ENCODE assay signal across 17 cellular contexts in the genomic region with DNA sequence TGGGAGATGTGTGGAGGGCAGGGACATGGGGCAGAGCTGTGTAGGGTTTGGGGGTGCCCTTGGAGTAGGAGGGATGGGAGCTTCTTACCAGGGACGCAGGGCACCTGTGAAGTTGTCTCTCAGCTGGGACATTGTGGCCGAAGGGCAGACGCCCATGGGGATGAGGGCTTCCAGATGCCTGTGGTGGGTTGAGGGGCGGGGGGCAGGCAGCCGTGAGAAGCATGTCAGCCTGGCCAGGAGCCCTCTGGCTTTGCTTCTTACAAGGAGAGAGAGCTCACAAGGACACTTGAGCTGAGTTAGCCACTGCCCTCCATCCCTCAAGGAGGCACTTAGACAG. TPM values are rescaled to one million over a fixed set of nuclear protein-coding genes. Genes with fewer than 3 reads are reported as not detected.
"Had no signal": no experiment of that assay in that cellular context is flagged by ENCODE, and none has a peak within 500 bp of the region (broad histone marks: within the 10 kb centered on the region; RNA-seq: fewer than 3 reads in every experiment).

No MANE protein-coding gene starts in this region.

- H3K4me1 ChIP-seq: right atrium auricular region had no signal

- H3K4me3 ChIP-seq: coronary artery, dorsolateral prefrontal cortex, hepatocyte, lung, right atrium auricular region, tibial nerve had no signal

- DNase-seq: central memory CD4-positive, alpha-beta T cell; effector CD8-positive, alpha-beta T cell; foreskin melanocyte; mesenchymal stem cell; naive B cell; small intestine; stimulated activated CD4-positive, alpha-beta T cell treated with anti-CD3 and anti-CD28 coated beads, Interleukin-2, amount 100 ng/mL, for 48 hours; stimulated activated naive CD8-positive, alpha-beta T cell treated with anti-CD3 and anti-CD28 coated beads, Interleukin-15, Interleukin-2, amounts not matched to agents 100 U/mL and 50 U/mL, for 24 hours had no signal

- ATAC-seq: stimulated activated naive CD8-positive, alpha-beta T cell treated with anti-CD3 and anti-CD28 coated beads, Interleukin-15, Interleukin-2, amounts not matched to agents 100 U/mL and 50 U/mL, for 24 hours had no signal

- H3K36me3 ChIP-seq: right atrium auricular region, tibial nerve had no signal

- H3K27ac ChIP-seq: coronary artery, dorsolateral prefrontal cortex, hepatocyte, right atrium auricular region, tibial nerve had no signal

- H3K9me3 ChIP-seq: right atrium auricular region, tibial nerve had no signal

- H3K27me3 ChIP-seq: dorsolateral prefrontal cortex, hepatocyte, right atrium auricular region, tibial nerve had no signal

RNA-seq across cellular contexts. Expression of a gene that starts 8.5 kb away (rescaled TPM):
- total RNA-seq: hepatocyte, kidney epithelial cell, right atrium auricular region, temporal lobe, ureter had no signal
- polyA plus RNA-seq: hepatocyte, small intestine had no signal
